In genomic region chr10:86900955-86901354, GRCh38 we compare ENCODE assay signal across 11 cellular contexts. TPM values are rescaled to one million over a fixed set of nuclear protein-coding genes. Genes with fewer than 3 reads are reported as not detected.
DNase-seq lines count a peak whose midpoint lies in the region; ATAC-seq and TF ChIP-seq lines count a peak whose summit lies in the region.
"Had no signal": no experiment of that assay in that cellular context is flagged by ENCODE, and none has a peak within 500 bp of the region (broad histone marks: within the 10 kb centered on the region; RNA-seq: fewer than 3 reads in every experiment).

No MANE protein-coding gene starts in this region.

- H3K4me3 ChIP-seq in cardiac fibroblast (replicated peaks in 1 of 2; ENCODE audit: low read depth in 2 of 2, low read length in 2 of 2) (no peak overlapping the region), right atrium auricular region (no peak overlapping the region), retinal pigment epithelial cell (ENCODE audit: low read length) (no peak overlapping the region), spleen (no peak overlapping the region)

- H3K9me3 ChIP-seq in right atrium auricular region: no peaks in the 10 kb centered on the region
- H3K9me3 ChIP-seq in spleen: peaks cover 0 to 4% (median 0%) of the 10 kb centered on the region in 8 donors

- H3K27me3 ChIP-seq in right atrium auricular region (no peaks in the 10 kb centered on the region), spleen (replicated peaks in 1 of 7) (peaks cover 0 to 20% (median 0%) of the 10 kb centered on the region in 7 donors)

- ATAC-seq in HG02840 (IDR thresholded peaks at IDR 0.05; ENCODE audit: low FRiP score, unreplicated experiment) (no peak), GM19023 (IDR thresholded peaks at IDR 0.05; ENCODE audit: unreplicated experiment) (no peak)

- intact Hi-C loops in spleen (cut with DNase I; ENCODE audit: low total_unique reads): no loop called here

- H3K4me1 ChIP-seq in right atrium auricular region (peaks cover 0 to 11% of the 10 kb centered on the region in 2 donors), spleen (no peaks in the 10 kb centered on the region)

- H3K27ac ChIP-seq in right atrium auricular region: peak overlapping the region; percentile 56 to 79
- no peak overlapping the region for H3K27ac ChIP-seq in spleen

- DNase-seq in C1 segment of cervical spinal cord (lab: John Stamatoyannopoulos, UW): peak in 12 of 14 donors; percentile 8 to 79 (median 48)
- DNase-seq in cardiac fibroblast (ENCODE audit: low read depth in 2 of 2): peak; percentile 60 to 96
- DNase-seq in right atrium auricular region (ENCODE audit: low spot score): peak; percentile 90
- peak; percentile 14 for DNase-seq in retinal pigment epithelial cell (ENCODE audit: low read depth)
- DNase-seq in GM19240 (ENCODE audit: insufficient read length, low spot score): no peak
- no peak for DNase-seq in spleen
- DNase-seq: GF-D8, NCI-H1105 had no signal

- no peak for TF ChIP-seq POLR2A in spleen (IDR thresholded peaks at IDR 0.05)

- H3K36me3 ChIP-seq in right atrium auricular region (peaks cover 5% of the 10 kb centered on the region), spleen (peaks cover 0 to 13% (median 0%) of the 10 kb centered on the region in 6 donors)

- TF ChIP-seq CTCF in cardiac fibroblast (IDR thresholded peaks at IDR 0.05; ENCODE audit: low read depth, low read length): no peak
- no peak for TF ChIP-seq CTCF in right atrium auricular region (IDR thresholded peaks at IDR 0.05)
- TF ChIP-seq CTCF in retinal pigment epithelial cell (conservative IDR thresholded peaks at IDR 0.05; ENCODE audit: low read depth, low read length): no peak
- TF ChIP-seq CTCF in spleen (IDR thresholded peaks at IDR 0.05 in 8 of 11, conservative IDR thresholded peaks at IDR 0.05 in 3 of 11): no peak

- WGBS in spleen, 5 donors: 56 to 70% (median 66%) methylated on average over 2 of the region's 2 CpGs

RNA-seq across cellular contexts. Expression of gene MMRN2, which starts 56.5 kb away (rescaled TPM):
- total RNA-seq in right atrium auricular region (10 to 100 TPM; 57.0 to 81.3 TPM), spleen (100 to 1,000 TPM in 1 of 7 donors, 10 to 100 TPM in 6; 54.2 to 120 (median 81.0) TPM)
- polyA plus RNA-seq in spleen: 10 to 100 TPM in 1 of 3 donors, 1 to 10 TPM in 2; 4.8 to 10.3 (median 5.9) TPM
- total RNA-seq: T-helper 2 cell treated with Interferon-gamma antibody and Interleukin-4, amounts not matched to agents 100 ng/mL and 5 ng/mL, for 36 hours had no signal

RNA-seq across cellular contexts. Expression of gene SNCG, which starts 57.4 kb away (rescaled TPM):
- total RNA-seq in right atrium auricular region (10 to 100 TPM; 20.9 to 33.8 TPM), spleen (10 to 100 TPM; 19.9 to 83.0 (median 69.4) TPM)
- polyA plus RNA-seq in spleen: 100 to 1,000 TPM in 1 of 3 donors, 10 to 100 TPM in 2; 84.3 to 127 (median 98.9) TPM
- total RNA-seq: T-helper 2 cell treated with Interferon-gamma antibody and Interleukin-4, amounts not matched to agents 100 ng/mL and 5 ng/mL, for 36 hours had no signal

Comparison
In these comparisons a context has a peak if more than half of its experiments do, and no peak if none do; other contexts are left out.
1. DNase-seq: peak in C1 segment of cervical spinal cord (12 of 14), cardiac fibroblast (2 of 2), right atrium auricular region (single experiment) and retinal pigment epithelial cell (single experiment); none in GM19240 (single experiment) and spleen (single experiment).
2. H3K27ac ChIP-seq: peak in right atrium auricular region (2 of 2); none in spleen (0 of 8).